Comparison of ENCODE assay signal across 2 cellular contexts in the genomic region with DNA sequence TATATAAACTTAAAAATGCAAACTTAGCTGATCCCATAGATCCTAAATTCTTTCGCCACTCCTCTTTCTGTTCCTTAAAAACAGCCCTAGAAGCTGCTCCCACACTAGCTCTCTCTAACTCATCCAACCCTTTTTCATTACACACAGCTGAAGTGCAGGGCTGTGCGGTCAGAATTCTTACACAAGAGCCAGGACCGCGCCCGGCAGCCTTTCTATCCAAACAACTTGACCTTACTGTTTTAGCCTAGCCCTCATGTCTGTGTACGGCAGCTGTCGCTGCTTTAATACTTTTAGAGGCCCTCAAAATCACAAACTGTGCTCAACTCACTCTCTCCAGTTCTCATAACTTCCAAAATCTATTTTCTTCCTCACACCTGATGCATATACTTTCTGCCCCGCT. TPM values are rescaled to one million over a fixed set of nuclear protein-coding genes. Genes with fewer than 3 reads are reported as not detected.
"Had no signal": no experiment of that assay in that cellular context is flagged by ENCODE, and none has a peak within 500 bp of the region (broad histone marks: within the 10 kb centered on the region; RNA-seq: fewer than 3 reads in every experiment).

No MANE protein-coding gene starts in this region.

RNA-seq across cellular contexts. Expression of gene CYP11A1, which starts 9.9 kb away (rescaled TPM):
- total RNA-seq: osteocyte had no signal
- polyA plus RNA-seq: keratinocyte had no signal
